Comparison of ENCODE assay signal across 8 cellular contexts in genomic region chr1:248905949-248906740, GRCh38.
DNase-seq lines count a peak whose midpoint lies in the region; ATAC-seq lines count a peak whose summit lies in the region.

PGBD2 (plus strand) TSS chr1:248906235; CDS start chr1:248913863, 7,628 bp downstream.

- DNase-seq in AG20443 (ENCODE audit: low spot score) = peak; percentile 99
- peak; percentile 94 for DNase-seq in NCI-H345 (lab: John Stamatoyannopoulos, UW)
- DNase-seq in cerebellar cortex (ENCODE audit: low spot score) = peak; percentile 89
- peak; percentile 91 for DNase-seq in kidney tubule cell (ENCODE audit: low spot score)
- DNase-seq in stimulated activated CD4-positive, alpha-beta T cell treated with anti-CD3 and anti-CD28 coated beads, Interleukin-1b, Interleukin-23, amount 100 ng/mL, for 1 hour (ENCODE audit: low read depth in 2 of 2) = peak; percentile 91 to 97

- ATAC-seq in GM19023 (IDR thresholded peaks at IDR 0.05; ENCODE audit: unreplicated experiment) = peak; percentile 91
- peak; percentile 94 for ATAC-seq in HG03196 (IDR thresholded peaks at IDR 0.05; ENCODE audit: unreplicated experiment)
- ATAC-seq in activated CD4-positive, CD25-positive, alpha-beta regulatory T cell treated with anti-CD3 and anti-CD28 coated beads, Interleukin-2, amount 50 U/mL, for 24 hours = peak; percentile 87 to 88

Comparison
In these comparisons a context has a peak if more than half of its experiments do, and no peak if none do; other contexts are left out.
1. Peak in every context shown above with its lines: DNase-seq and ATAC-seq.